Comparison of ENCODE assay signal across 11 cellular contexts in genomic region chr16:11114366-11115164, GRCh38.
DNase-seq lines count a peak whose midpoint lies in the region; ATAC-seq and TF ChIP-seq lines count a peak whose summit lies in the region.
"Had no signal": no experiment of that assay in that cellular context is flagged by ENCODE, and none has a peak within 500 bp of the region (broad histone marks: within the 10 kb centered on the region; RNA-seq: fewer than 3 reads in every experiment).

No MANE protein-coding gene starts in this region.

- H3K23ac ChIP-seq in IMR-90 (ENCODE audit: low read depth, low read length) = peak overlapping the region; percentile 27

- peak overlapping the region; percentile 75 for H4K91ac ChIP-seq in IMR-90 (ENCODE audit: insufficient read depth, low read depth, low read length)

- H3K14ac ChIP-seq in IMR-90 (replicated peaks; ENCODE audit: low read depth, low read length) = peak overlapping the region; percentile 89

- no peak overlapping the region for H3K9ac ChIP-seq in IMR-90 (ENCODE audit: low read depth, low read length)
- H3K9ac ChIP-seq: KMS-11 had no signal

- peak overlapping the region; percentile 44 for H2AK9ac ChIP-seq in IMR-90 (replicated peaks; ENCODE audit: low read depth, low read length, poor library complexity)

- H4K20me1 ChIP-seq in IMR-90 (ENCODE audit: insufficient read depth, low read length) = no peaks in the 10 kb centered on the region

- peaks cover 48% of the 10 kb centered on the region for H3K36me3 Mint-ChIP-seq in activated CD8-positive, alpha-beta memory T cell treated with anti-CD3 and anti-CD28 coated beads, Interleukin-2, amount 10 ng/mL, durations not matched to agents 7 days and 5 days
- H3K36me3 Mint-ChIP-seq in Calu3 (ENCODE audit: insufficient read depth, unreplicated experiment) = no peaks in the 10 kb centered on the region

- peak overlapping the region; percentile 57 for H4K5ac ChIP-seq in IMR-90 (ENCODE audit: low read depth, low read length)

- no peaks in the 10 kb centered on the region for H3K27me3 ChIP-seq in IMR-90 (ENCODE audit: control insufficient read depth, insufficient read depth, low read length)

- peak overlapping the region; percentile 43; the same call in 1 of the 2 replicates for H3K27ac ChIP-seq in IMR-90 (ENCODE audit: insufficient read depth, low read length)
- H3K27ac ChIP-seq: KMS-11 had no signal

- peak overlapping the region; percentile 65; the same call in 1 of the 2 replicates for H2BK20ac ChIP-seq in IMR-90 (ENCODE audit: low read depth, low read length)

- peaks cover 54% of the 10 kb centered on the region for H3K4me1 Mint-ChIP-seq in activated CD8-positive, alpha-beta memory T cell treated with anti-CD3 and anti-CD28 coated beads, Interleukin-2, amount 10 ng/mL, durations not matched to agents 7 days and 5 days
- H3K4me1 Mint-ChIP-seq in Calu3 (ENCODE audit: low read depth, unreplicated experiment) = no peaks in the 10 kb centered on the region

- TF ChIP-seq POLR2A in IMR-90 (IDR thresholded peaks at IDR 0.05; ENCODE audit: low read depth, low read length) = no peak

- 98% methylated on average over 9 of the region's 15 CpGs; no CpG with 5 or more reads in 1 of the 2 experiments for WGBS in IMR-90 (ENCODE audit: extremely low coverage in 2 of 2, insufficient read length in 1 of 2), 2 experiments

- CTCF ChIA-PET in IMR-90 (lab: Yijun Ruan, JAX) (no interaction called here), Calu3 (lab: Charles Lee) (no interaction called here)
- CTCF ChIA-PET in activated CD8-positive, alpha-beta memory T cell treated with anti-CD3 and anti-CD28 coated beads, Interleukin-2, amount 10 ng/mL, durations not matched to agents 7 days and 5 days (lab: Charles Lee) = interaction anchor here (0.7 to 2.1 kb wide), 6 partner anchors 9 to 142 kb away, joined by 3 to 15 read pairs (median 4); partner anchors contain the start of gene SOCS1

- peaks cover 20% of the 10 kb centered on the region for H3K9me1 ChIP-seq in IMR-90 (ENCODE audit: insufficient read depth, low read length)

- H3K4ac ChIP-seq in IMR-90 (ENCODE audit: low read depth, low read length) = peak overlapping the region; percentile 90

- dilution Hi-C loops in IMR-90 (cut with HindIII; ENCODE audit: low sequenced_read_pairs, unreplicated experiment) = no loop called here

- DNase-seq in AML-193 (lab: John Stamatoyannopoulos, UW) = peak; percentile 89
- DNase-seq in IMR-90 = no peak
- DNase-seq in activated CD8-positive, alpha-beta memory T cell treated with anti-CD3 and anti-CD28 coated beads, Interleukin-2, amount 10 ng/mL, durations not matched to agents 7 days and 5 days = peak; percentile 68
- DNase-seq in mucosa of descending colon = no peak
- no peak for DNase-seq in UCSD-AML1 (lab: John Stamatoyannopoulos, UW; ENCODE audit: unreplicated experiment)
- DNase-seq in Calu3 = no peak
- DNase-seq in NCI-H2171 (lab: John Stamatoyannopoulos, UW) = no peak
- DNase-seq: activated gamma-delta T cell treated with Interleukin-2 at 50 U/mL for 16 hours, NCI-H510A treated with DMSO at 0.1 percent for 48 hours had no signal

- 0 out of 2 replicates have a peak, but pooled peaks cover 2% of the 10 kb centered on the region for H3K36me3 ChIP-seq in IMR-90 (ENCODE audit: control insufficient read depth, insufficient read depth, low read length)
- no peaks in the 10 kb centered on the region for H3K36me3 ChIP-seq in mucosa of descending colon (ENCODE audit: low read depth)

- H3K4me2 ChIP-seq in IMR-90 (ENCODE audit: low read depth, low read length) = no peak overlapping the region
- H3K4me2 ChIP-seq: KMS-11 had no signal

- no peak overlapping the region for H2AFZ ChIP-seq in IMR-90 (replicated peaks; ENCODE audit: low read length, poor library complexity)

- no peak overlapping the region for H3K56ac ChIP-seq in IMR-90 (ENCODE audit: extremely low read depth, insufficient read depth, low read length)

- H2BK15ac ChIP-seq in IMR-90 (ENCODE audit: low read depth, low read length) = peak overlapping the region; percentile 96

- peak overlapping the region; percentile 99 for H2AK5ac ChIP-seq in IMR-90 (ENCODE audit: low read depth, low read length)

- H3K27ac Mint-ChIP-seq in activated CD8-positive, alpha-beta memory T cell treated with anti-CD3 and anti-CD28 coated beads, Interleukin-2, amount 10 ng/mL, durations not matched to agents 7 days and 5 days = peak overlapping the region; percentile 88
- no peak overlapping the region for H3K27ac Mint-ChIP-seq in Calu3 (ENCODE audit: unreplicated experiment)

- POLR2A ChIA-PET in IMR-90 (lab: Charles Lee; ENCODE audit: unreplicated experiment) = interaction anchor here (0.6 kb wide), 1 partner anchor 87 kb away, joined by 3 read pairs; no protein-coding TSS in a partner anchor

- peak overlapping the region; percentile 52 for H3K4me3 Mint-ChIP-seq in activated CD8-positive, alpha-beta memory T cell treated with anti-CD3 and anti-CD28 coated beads, Interleukin-2, amount 10 ng/mL, durations not matched to agents 7 days and 5 days
- H3K4me3 Mint-ChIP-seq in Calu3 (ENCODE audit: low read depth, unreplicated experiment) = no peak overlapping the region

- H3K18ac ChIP-seq in IMR-90 (ENCODE audit: low read depth, low read length) = peak overlapping the region; percentile 87

- ATAC-seq in IMR-90 (ENCODE audit: low read depth) = no peak
- peak; percentile 84 for ATAC-seq in activated CD8-positive, alpha-beta memory T cell treated with anti-CD3 and anti-CD28 coated beads, Interleukin-2, amount 10 ng/mL, durations not matched to agents 7 days and 5 days
- peak; percentile 43 for ATAC-seq in mucosa of descending colon
- ATAC-seq in HG03097 (IDR thresholded peaks at IDR 0.05; ENCODE audit: low FRiP score, unreplicated experiment) = no peak

- peaks cover 5% of the 10 kb centered on the region for H3K9me3 Mint-ChIP-seq in activated CD8-positive, alpha-beta memory T cell treated with anti-CD3 and anti-CD28 coated beads, Interleukin-2, amount 10 ng/mL, durations not matched to agents 7 days and 5 days (ENCODE audit: low read depth)
- H3K9me3 Mint-ChIP-seq in Calu3 (ENCODE audit: low read depth, unreplicated experiment) = peaks cover 2% of the 10 kb centered on the region

- no TSS peak for BruUV-seq in IMR-90 (replicated peaks; lab: Mats Ljungman, UMichigan)
- no TSS peak for BruUV-seq in Calu3 (replicated peaks; lab: Mats Ljungman, UMichigan)

- in situ Hi-C loops in IMR-90 (cut with MboI; ENCODE audit: low sequenced_read_pairs) = no loop called here

- H3K9me3 ChIP-seq in IMR-90 (ENCODE audit: control insufficient read depth, insufficient read depth, low read length) (peaks cover 3% of the 10 kb centered on the region), mucosa of descending colon (peaks cover 4% of the 10 kb centered on the region)

- peak overlapping the region; percentile 84 for H2BK120ac ChIP-seq in IMR-90 (ENCODE audit: low read depth, low read length)

- H3K27me3 Mint-ChIP-seq in activated CD8-positive, alpha-beta memory T cell treated with anti-CD3 and anti-CD28 coated beads, Interleukin-2, amount 10 ng/mL, durations not matched to agents 7 days and 5 days = no peaks in the 10 kb centered on the region
- H3K27me3 Mint-ChIP-seq in Calu3 (ENCODE audit: unreplicated experiment) = no peaks in the 10 kb centered on the region

- H3K4me1 ChIP-seq in IMR-90 (ENCODE audit: control insufficient read depth, insufficient read depth, low read length) = peaks cover 25% of the 10 kb centered on the region
- H3K4me1 ChIP-seq in mucosa of descending colon (ENCODE audit: low read depth) = no peaks in the 10 kb centered on the region

- no peak for TF ChIP-seq RAD21 in IMR-90 (IDR thresholded peaks at IDR 0.05; ENCODE audit: low read length)

- no peak for TF ChIP-seq CTCF in IMR-90 (conservative IDR thresholded peaks at IDR 0.05; ENCODE audit: low read depth, low read length)
- no peak for TF ChIP-seq CTCF in mucosa of descending colon (IDR thresholded peaks at IDR 0.05)
- TF ChIP-seq CTCF in Calu3 (IDR thresholded peaks at IDR 0.05; ENCODE audit: unreplicated experiment) = no peak

- H3K79me1 ChIP-seq in IMR-90 (ENCODE audit: low read depth in 1 of 2, low read length in 2 of 2) = peaks cover 0 to 8% of the 10 kb centered on the region in 2 experiments; a peak in 1 of 4 replicates

- H3K4me3 ChIP-seq in IMR-90 (ENCODE audit: insufficient read depth, low read depth, low read length) (no peak overlapping the region), mucosa of descending colon (no peak overlapping the region)

- H2BK5ac ChIP-seq in IMR-90 (ENCODE audit: low read depth, low read length, poor library complexity, severe bottlenecking) = peak overlapping the region; percentile 46

- intact Hi-C loops in IMR-90 (cut with micrococcal nuclease) (no loop called here), mucosa of descending colon (cut with DNase I, micrococcal nuclease) (no loop called here), Calu3 (cut with micrococcal nuclease; ENCODE audit: unreplicated experiment) (no loop called here)

- H4K8ac ChIP-seq in IMR-90 (ENCODE audit: low read depth in 2 of 2, low read length in 2 of 2) = peak overlapping the region in 1 of 2 experiments; percentile 50; a peak in 2 of 4 replicates

TF ChIP-seq in IMR-90, 13 proteins besides CTCF, POLR2A, EP300 and RAD21 (continues in another document):
- no peak for TF ChIP-seq CEBPB (IDR thresholded peaks at IDR 0.05; ENCODE audit: low read depth, low read length)
- no peak for TF ChIP-seq ELK1 (IDR thresholded peaks at IDR 0.05; ENCODE audit: borderline replicate concordance, low read depth, low read length)
- no peak for TF ChIP-seq NFE2L2 (IDR thresholded peaks at IDR 0.05; ENCODE audit: low read depth, low read length)
- TF ChIP-seq MXI1 (IDR thresholded peaks at IDR 0.05; ENCODE audit: borderline replicate concordance, low read depth, low read length) = no peak
- no peak for TF ChIP-seq RCOR1 (IDR thresholded peaks at IDR 0.05; ENCODE audit: insufficient replicate concordance, low read length)
- no peak for TF ChIP-seq MAZ (IDR thresholded peaks at IDR 0.05; ENCODE audit: borderline replicate concordance, low read depth, low read length)
- no peak for TF ChIP-seq USF2 (IDR thresholded peaks at IDR 0.05; ENCODE audit: low read depth, low read length)

Comparison
In these comparisons a context has a peak if more than half of its experiments do, and no peak if none do; other contexts are left out.
1. DNase-seq: peak in AML-193 (2 of 2) and activated CD8-positive, alpha-beta memory T cell treated with anti-CD3 and anti-CD28 coated beads, Interleukin-2, amount 10 ng/mL, durations not matched to agents 7 days and 5 days (single experiment); none in IMR-90 (single experiment), mucosa of descending colon (0 of 3), UCSD-AML1 (single experiment), Calu3 (single experiment) and NCI-H2171 (single experiment).
2. ATAC-seq: peak in activated CD8-positive, alpha-beta memory T cell treated with anti-CD3 and anti-CD28 coated beads, Interleukin-2, amount 10 ng/mL, durations not matched to agents 7 days and 5 days (single experiment) and mucosa of descending colon (single experiment); none in IMR-90 (single experiment) and HG03097 (single experiment).